In genomic region chr6:117601811-117602150, GRCh38 we compare ENCODE assay signal across 8 cellular contexts. TPM values are rescaled to one million over a fixed set of nuclear protein-coding genes. Genes with fewer than 3 reads are reported as not detected.
DNase-seq lines count a peak whose midpoint lies in the region; ATAC-seq and TF ChIP-seq lines count a peak whose summit lies in the region.

No MANE protein-coding gene starts in this region.

- no peaks in the 10 kb centered on the region for H4K20me1 ChIP-seq in SU-DHL-6 (ENCODE audit: low read depth, low read length)

- H3K27ac ChIP-seq in A673 (ENCODE audit: low read depth, low read length, poor library complexity, severe bottlenecking) (peak overlapping the region; percentile 82), SU-DHL-6 (ENCODE audit: low read depth, low read length) (peak overlapping the region; percentile 59), ovary (peak overlapping the region; percentile 27 to 85)

- H3K4me3 ChIP-seq in A673 (ENCODE audit: low read depth, low read length, poor library complexity, severe bottlenecking) (peak overlapping the region; percentile 74), SU-DHL-6 (ENCODE audit: insufficient read depth, low read length, poor library complexity, severe bottlenecking) (peak overlapping the region; percentile 91), fibroblast of mammary gland (ENCODE audit: control insufficient read depth, low read depth, low read length) (peak overlapping the region; percentile 95), ovary (peak overlapping the region; percentile 96)

- H3K9me3 ChIP-seq in A673 (ENCODE audit: low read depth, low read length, poor library complexity, severe bottlenecking) (no peaks in the 10 kb centered on the region), SU-DHL-6 (ENCODE audit: insufficient read depth, low read length) (no peaks in the 10 kb centered on the region), ovary (no peaks in the 10 kb centered on the region)

- TSS peak; percentile 32 for BruUV-seq in A673 (replicated peaks; lab: Mats Ljungman, UMichigan)

- no peak for DNase-seq in A673 (ENCODE audit: low spot score)
- no peak for DNase-seq in fibroblast of mammary gland (ENCODE audit: low read depth)
- DNase-seq in ovary: no peak
- DNase-seq in CD1c-positive myeloid dendritic cell (ENCODE audit: extremely low spot score): no peak
- no peak for DNase-seq in T1000 (lab: John Stamatoyannopoulos, UW)

- TF ChIP-seq EP300 in ovary (IDR thresholded peaks at IDR 0.05): no peak

- intact Hi-C loops in A673 (cut with micrococcal nuclease; ENCODE audit: unreplicated experiment) (loop anchor here (1.0 kb wide), 1 partner anchor 152 kb away; no protein-coding TSS in a partner anchor), ovary (cut with DNase I) (no loop called here)

- peaks cover 12% of the 10 kb centered on the region for H3K36me3 ChIP-seq in A673 (ENCODE audit: insufficient read depth, low read length, poor library complexity, severe bottlenecking)
- peaks cover 21% of the 10 kb centered on the region for H3K36me3 ChIP-seq in SU-DHL-6 (ENCODE audit: low read length)
- H3K36me3 ChIP-seq in ovary: no peaks in the 10 kb centered on the region

- H3K4me1 ChIP-seq in A673 (ENCODE audit: insufficient read depth, low read length, poor library complexity, severe bottlenecking): peaks cover 11% of the 10 kb centered on the region
- H3K4me1 ChIP-seq in ovary (ENCODE audit: insufficient read depth): peaks cover 3% of the 10 kb centered on the region

- H2AFZ ChIP-seq in SU-DHL-6 (ENCODE audit: low read depth, low read length, severe bottlenecking): peak overlapping the region; percentile 15

- peak overlapping the region; percentile 85 for H3K9ac ChIP-seq in SU-DHL-6 (ENCODE audit: low read length)

- CTCF ChIA-PET in A673 (lab: Charles Lee): interaction anchor here (0.6 kb wide), 1 partner anchor 152 kb away, joined by 3 read pairs; no protein-coding TSS in a partner anchor

- POLR2A ChIA-PET in A673 (lab: Charles Lee; ENCODE audit: low non-redundant PET): no interaction called here

- ATAC-seq in GM18907 (IDR thresholded peaks at IDR 0.05; ENCODE audit: unreplicated experiment) (peak; percentile 30), HG03103 (IDR thresholded peaks at IDR 0.05; ENCODE audit: low read depth, unreplicated experiment) (peak; percentile 2)

- H3K79me2 ChIP-seq in SU-DHL-6 (ENCODE audit: insufficient read depth, low read length): peaks cover 55% of the 10 kb centered on the region

- no peak for TF ChIP-seq POLR2A in ovary (IDR thresholded peaks at IDR 0.05)

- H3K9me2 ChIP-seq in SU-DHL-6 (replicated peaks; ENCODE audit: insufficient read depth, low read length): no peaks in the 10 kb centered on the region

- peaks cover 9% of the 10 kb centered on the region; the same call in 1 of the 2 replicates for H3F3A ChIP-seq in SU-DHL-6 (ENCODE audit: insufficient read depth)

- 0 to 1% (median 0%) methylated on average over 12 of the region's 12 CpGs for WGBS in ovary, 3 donors

- no peaks in the 10 kb centered on the region for H3K27me3 ChIP-seq in A673 (replicated peaks; ENCODE audit: insufficient read depth, low read depth, low read length, poor library complexity)
- no peaks in the 10 kb centered on the region for H3K27me3 ChIP-seq in SU-DHL-6 (ENCODE audit: low read length)
- no peaks in the 10 kb centered on the region for H3K27me3 ChIP-seq in ovary

- peak overlapping the region; percentile 78 for H3K4me2 ChIP-seq in SU-DHL-6 (ENCODE audit: low read depth, low read length, poor library complexity, severe bottlenecking)

- TF ChIP-seq CTCF in A673 (conservative IDR thresholded peaks at IDR 0.05; ENCODE audit: low read depth, low read length) (no peak), SU-DHL-6 (IDR thresholded peaks at IDR 0.05; ENCODE audit: insufficient read depth, low read length, poor library complexity, severe bottlenecking) (no peak), fibroblast of mammary gland (conservative IDR thresholded peaks at IDR 0.05; ENCODE audit: control insufficient read depth, insufficient read depth, low read depth, low read length) (no peak), ovary (IDR thresholded peaks at IDR 0.05) (no peak)

RNA-seq across cellular contexts. Expression of gene GOPC, which starts 0.5 kb away (rescaled TPM):
- 18.9 and 20.8 TPM in 2 replicates for total RNA-seq in A673 (2021)
- 10 to 100 TPM; 19.2 to 27.6 (median 26.2) TPM for total RNA-seq in ovary
- polyA plus RNA-seq in ovary: 10 to 100 TPM; 17.0 to 23.4 TPM
